In the genomic region with DNA sequence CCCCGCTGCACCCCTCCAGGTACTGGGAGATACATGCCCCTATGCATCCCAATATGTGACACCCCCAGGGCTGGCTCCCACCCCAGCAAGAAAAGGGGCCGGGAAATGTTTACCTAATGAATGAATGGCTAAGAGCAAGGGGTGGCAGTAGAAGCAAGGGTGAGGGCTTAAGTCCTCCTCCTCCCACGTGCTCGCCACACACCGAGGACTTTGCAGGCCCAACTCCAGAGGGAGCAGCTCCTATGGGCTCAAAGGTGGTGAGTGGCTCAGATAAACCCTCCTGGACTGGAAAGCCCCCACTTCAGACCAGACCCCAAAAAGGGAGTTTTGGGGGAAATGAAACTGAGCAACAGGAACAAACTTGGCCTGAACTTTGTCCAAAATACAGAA, we compare ENCODE assay signal across 11 cellular contexts. TPM values are rescaled to one million over a fixed set of nuclear protein-coding genes. Genes with fewer than 3 reads are reported as not detected.
DNase-seq lines count a peak whose midpoint lies in the region; ATAC-seq and TF ChIP-seq lines count a peak whose summit lies in the region.
"Had no signal": no experiment of that assay in that cellular context is flagged by ENCODE, and none has a peak within 500 bp of the region (broad histone marks: within the 10 kb centered on the region; RNA-seq: fewer than 3 reads in every experiment).

No MANE protein-coding gene starts in this region.

- TF ChIP-seq POLR2A in GM18526 (IDR thresholded peaks at IDR 0.05; ENCODE audit: extremely low read depth, insufficient read length) (peak; percentile 20), prostate gland (IDR thresholded peaks at IDR 0.05) (no peak)

- H3K27ac ChIP-seq in brain microvascular endothelial cell, result no peak overlapping the region
- peak overlapping the region; percentile 37 to 89 for H3K27ac ChIP-seq in prostate gland
- H3K27ac ChIP-seq: epithelial cell of prostate had no signal

- H3K4me3 ChIP-seq in brain microvascular endothelial cell (ENCODE audit: low read depth, low read length) (no peak overlapping the region), prostate gland (peak overlapping the region in 1 of 2 donors; percentile 84)
- H3K4me3 ChIP-seq: mucosa of descending colon had no signal

- WGBS in prostate gland, result 57% methylated on average over 5 of the region's 5 CpGs

- H3K4me1 ChIP-seq in prostate gland (replicated peaks), result peaks cover 5% of the 10 kb centered on the region

- intact Hi-C loops in prostate gland (cut with DNase I), result loop anchor here (10.0 kb wide), 1 partner anchor 426 kb away; no protein-coding TSS in a partner anchor

- H3K27me3 ChIP-seq in brain microvascular endothelial cell (replicated peaks), result no peaks in the 10 kb centered on the region
- no peaks in the 10 kb centered on the region for H3K27me3 ChIP-seq in prostate gland (replicated peaks; ENCODE audit: insufficient read depth)

- peak; percentile 22 for TF ChIP-seq CTCF in brain microvascular endothelial cell (IDR thresholded peaks at IDR 0.05; ENCODE audit: low read depth, low read length, missing control alignments)
- no peak for TF ChIP-seq CTCF in prostate gland (IDR thresholded peaks at IDR 0.05)

- ATAC-seq in HG03108 (IDR thresholded peaks at IDR 0.05; ENCODE audit: unreplicated experiment), result peak; percentile 26
- no peak for ATAC-seq in GM18867 (IDR thresholded peaks at IDR 0.05; ENCODE audit: unreplicated experiment)
- ATAC-seq: Panc1 had no signal

- H3K36me3 ChIP-seq in brain microvascular endothelial cell (replicated peaks), result no peaks in the 10 kb centered on the region
- H3K36me3 ChIP-seq in prostate gland, result peaks cover 6% of the 10 kb centered on the region in 2 donors

- no peak for DNase-seq in brain microvascular endothelial cell
- DNase-seq in prostate gland (ENCODE audit: low spot score), result no peak
- no peak for DNase-seq in stimulated activated CD4-positive, alpha-beta T cell treated with anti-CD3 and anti-CD28 coated beads, Interleukin-1b, Interleukin-23, amount 100 ng/mL, for 48 hours
- DNase-seq in NCI-H345 treated with DMSO at 0.1 percent for 48 hours (lab: John Stamatoyannopoulos, UW; ENCODE audit: unreplicated experiment), result no peak
- DNase-seq in foreskin melanocyte, result no peak

- in situ Hi-C loops in brain microvascular endothelial cell (cut with HindIII; ENCODE audit: low pct_ligation_motif_present, low sequenced_read_pairs), result loop anchor here (10.0 kb wide), 1 partner anchor 46 kb away; no protein-coding TSS in a partner anchor

- H3K9me3 ChIP-seq in prostate gland, result no peaks in the 10 kb centered on the region
- H3K9me3 ChIP-seq: mucosa of descending colon had no signal

RNA-seq across cellular contexts. Expression of a gene that starts 11.4 kb away (rescaled TPM):
- total RNA-seq in prostate gland, result 1,000 to 10,000 TPM in 1 of 2 donors, 100 to 1,000 TPM in 1; 505 to 1,326 TPM

RNA-seq across cellular contexts. Expression of a gene that starts 37.1 kb away (rescaled TPM):
- 10 to 100 TPM; 58.8 to 62.7 TPM for total RNA-seq in prostate gland
